8 cellular contexts compared by ENCODE assay signal in the genomic region with DNA sequence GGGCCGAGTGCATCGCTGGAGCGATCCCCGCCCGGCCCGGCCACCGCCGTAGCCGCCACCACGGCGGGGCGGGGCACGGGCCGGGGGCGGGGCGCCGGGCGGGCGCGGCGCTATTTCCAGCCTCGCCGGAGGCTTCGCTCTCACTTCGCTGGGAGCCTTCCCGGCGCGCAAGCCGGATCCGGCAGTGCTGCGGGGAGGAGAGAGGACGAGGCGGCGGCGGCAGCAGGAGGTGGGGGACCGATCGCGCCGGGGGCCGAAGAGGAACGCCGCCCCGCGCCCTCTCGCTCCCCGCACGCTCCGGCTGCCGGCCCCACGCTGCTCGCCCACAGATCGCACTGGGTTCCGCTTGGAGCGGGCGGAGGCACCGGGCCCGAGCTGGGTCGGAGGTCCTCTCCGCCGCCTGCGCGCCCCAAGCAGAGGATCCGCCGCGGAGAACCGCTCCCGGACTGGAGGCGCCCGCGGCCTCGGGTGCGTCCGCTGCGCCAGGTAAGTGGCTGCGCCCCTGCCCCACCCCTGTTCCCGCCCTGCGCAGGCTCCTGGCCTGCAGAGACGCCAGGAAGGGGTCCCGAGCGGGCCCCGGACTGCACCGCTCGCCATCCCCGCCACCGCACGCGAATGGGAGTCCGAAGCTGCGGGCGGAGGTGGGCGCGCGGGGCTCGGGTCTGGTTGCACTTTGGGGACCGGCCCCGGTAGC. TPM values are rescaled to one million over a fixed set of nuclear protein-coding genes. Genes with fewer than 3 reads are reported as not detected.
DNase-seq lines count a peak whose midpoint lies in the region; ATAC-seq and TF ChIP-seq lines count a peak whose summit lies in the region.

Gene CHST8 (plus strand): TSS at position 143 of the 694 bp plus-strand sequence. CDS start 67,309 bp downstream, outside the sequence.

- DNase-seq in H9 (peak; percentile 82), Panc1 (ENCODE audit: low read depth, low spot score) (no peak), prostate gland (ENCODE audit: low spot score) (peak; percentile 49)
- no peak for DNase-seq in stimulated activated naive CD4-positive, alpha-beta T cell treated with Interleukin-2 at 50 U/mL for 16 hours (lab: John Stamatoyannopoulos, UW)

- no peak within 1 kb of the TSS for H3T11ph ChIP-seq in H9 (ENCODE audit: low read length)

- H4K5ac ChIP-seq in H9 (ENCODE audit: insufficient read length, low read depth, low read length) = no peak within 1 kb of the TSS

- H3K56ac ChIP-seq in H9 (ENCODE audit: insufficient read length, low read depth, low read length) = no peak within 1 kb of the TSS

- peak within 1 kb of the TSS; percentile 39 for H3K9ac ChIP-seq in H9 (ENCODE audit: extremely low read depth, insufficient read length, low read length)

- H3K36me3 Mint-ChIP-seq in H9 (ENCODE audit: insufficient read depth in 1 of 3, low read depth in 3 of 3) = no peaks in the 10 kb centered on the region

- H3K36me3 ChIP-seq in Panc1 (ENCODE audit: control insufficient read depth, insufficient read depth, low read length) (no peaks in the 10 kb centered on the region), gastroesophageal sphincter (no peaks in the 10 kb centered on the region), prostate gland (no peaks in the 10 kb centered on the region)

- peak within 1 kb of the TSS; percentile 80 for H3K4me2 ChIP-seq in H9 (ENCODE audit: insufficient read depth, insufficient read length, low read length)

- no peak within 1 kb of the TSS for H4K8ac ChIP-seq in H9 (replicated peaks; ENCODE audit: insufficient read length, low read depth, low read length)

- peaks cover 89% of the 10 kb centered on the region for H3K27me3 Mint-ChIP-seq in H9 (ENCODE audit: low read depth)

- peaks cover 24% of the 10 kb centered on the region; the same call in 1 of the 2 replicates for H3K27me3 ChIP-seq in H9 (ENCODE audit: insufficient read depth, low read length)
- peaks cover 18% of the 10 kb centered on the region for H3K27me3 ChIP-seq in Panc1 (ENCODE audit: control insufficient read depth, insufficient read depth, low read length)
- peaks cover 96% of the 10 kb centered on the region for H3K27me3 ChIP-seq in gastroesophageal sphincter
- H3K27me3 ChIP-seq in prostate gland (replicated peaks; ENCODE audit: insufficient read depth) = peaks cover 3% of the 10 kb centered on the region

- in situ Hi-C loops in Panc1 (cut with HindIII; ENCODE audit: low pct_unique_long_range_greater_than_20kb, low sequenced_read_pairs) = no loop called here

- H2BK5ac ChIP-seq in H9 (ENCODE audit: insufficient read length, low read length) = no peak within 1 kb of the TSS

- H3K79me1 ChIP-seq in H9 (ENCODE audit: insufficient read depth, low read depth, low read length, poor library complexity, severe bottlenecking) = no peaks in the 10 kb centered on the region

- no peak within 1 kb of the TSS for H3K27ac Mint-ChIP-seq in H9

- H3K4me1 ChIP-seq in H9 (ENCODE audit: insufficient read depth, low read length) = peaks cover 5% of the 10 kb centered on the region; the same call in 1 of the 2 replicates
- no peaks in the 10 kb centered on the region for H3K4me1 ChIP-seq in Panc1 (ENCODE audit: control insufficient read depth, insufficient read depth, low read length)
- peaks cover 0 to 24% (median 10%) of the 10 kb centered on the region in 3 donors for H3K4me1 ChIP-seq in gastroesophageal sphincter
- peaks cover 2% of the 10 kb centered on the region for H3K4me1 ChIP-seq in prostate gland (replicated peaks)

- no peak within 1 kb of the TSS for H3K23ac ChIP-seq in H9 (ENCODE audit: insufficient read length, low read depth, low read length)

- H3K9me3 Mint-ChIP-seq in H9 = no peaks in the 10 kb centered on the region

- H2BK120ac ChIP-seq in H9 (ENCODE audit: low read depth, low read length, poor library complexity, severe bottlenecking) = no peak within 1 kb of the TSS

- H2AFZ ChIP-seq in H9 (ENCODE audit: low read length) = no peak within 1 kb of the TSS

- H2AK5ac ChIP-seq in H9 (ENCODE audit: insufficient read length, low read length) = no peak within 1 kb of the TSS

- TF ChIP-seq EP300 in gastroesophageal sphincter (IDR thresholded peaks at IDR 0.05) = no peak

- H3K27ac ChIP-seq in H9 (ENCODE audit: insufficient read length, low read depth, low read length) (no peak within 1 kb of the TSS), Panc1 (ENCODE audit: low read length) (no peak within 1 kb of the TSS), gastroesophageal sphincter (no peak within 1 kb of the TSS), prostate gland (no peak within 1 kb of the TSS)

- no peak within 1 kb of the TSS for H2BK15ac ChIP-seq in H9 (ENCODE audit: low read depth, low read length)

- H3K18ac ChIP-seq in H9 (ENCODE audit: insufficient read length, low read depth, low read length) = no peak within 1 kb of the TSS

- intact Hi-C loops in Panc1 (cut with micrococcal nuclease; ENCODE audit: unreplicated experiment) (no loop called here), prostate gland (cut with DNase I) (no loop called here)

- WGBS in H9 (ENCODE audit: extremely low coverage, insufficient read length, low lambda C conversion rate) = no CpG with 5 or more reads among the region's 96 CpGs
- WGBS in gastroesophageal sphincter (ENCODE audit: low coverage in 1 of 2), 2 donors = no CpG with 5 or more reads among the region's 96 CpGs
- 0% methylated on average over 24 of the region's 96 CpGs for WGBS in prostate gland

- peak within 1 kb of the TSS; percentile 24 for H3K14ac ChIP-seq in H9 (ENCODE audit: insufficient read depth, low read length)

- peak; percentile 52; the same call in 1 of the 2 replicates for ATAC-seq in Panc1
- peak; percentile 55 for ATAC-seq in gastroesophageal sphincter
- no peak for ATAC-seq in GM21528 (IDR thresholded peaks at IDR 0.05; ENCODE audit: low FRiP score, unreplicated experiment)
- no peak for ATAC-seq in HG03565 (IDR thresholded peaks at IDR 0.05; ENCODE audit: unreplicated experiment)
- no peak for ATAC-seq in HG03135 (IDR thresholded peaks at IDR 0.05; ENCODE audit: unreplicated experiment)

- H3K4me1 Mint-ChIP-seq in H9 = peaks cover 18 to 22% of the 10 kb centered on the region in 2 experiments

- H2BK12ac ChIP-seq in H9 (ENCODE audit: insufficient read length, low read depth, low read length) = no peak within 1 kb of the TSS

- H3K9me3 ChIP-seq in H9 (ENCODE audit: control insufficient read depth, low read depth, low read length) (no peaks in the 10 kb centered on the region), Panc1 (ENCODE audit: control insufficient read depth, insufficient read depth, low read depth, low read length) (no peaks in the 10 kb centered on the region), gastroesophageal sphincter (no peaks in the 10 kb centered on the region), prostate gland (no peaks in the 10 kb centered on the region)

- no peaks in the 10 kb centered on the region for H3K79me2 ChIP-seq in H9 (ENCODE audit: insufficient read depth, low read length)

- POLR2A ChIA-PET in Panc1 (lab: Charles Lee) = interaction anchor here (0.6 kb wide), 1 partner anchor 27 kb away, joined by 3 read pairs; no protein-coding TSS in a partner anchor

- no peak within 1 kb of the TSS for H2BK20ac ChIP-seq in H9 (ENCODE audit: low read depth, low read length, poor library complexity, severe bottlenecking)

- CTCF ChIA-PET in Panc1 (lab: Charles Lee) = no interaction called here

- no peak within 1 kb of the TSS for H3K4ac ChIP-seq in H9 (ENCODE audit: low read depth, low read length)

- H4K91ac ChIP-seq in H9 (ENCODE audit: insufficient read length, low read depth, low read length) = no peak within 1 kb of the TSS

- peak in 1 of 2 donors; percentile 47 for TF ChIP-seq POLR2A in gastroesophageal sphincter (IDR thresholded peaks at IDR 0.05)
- peak; percentile 49 for TF ChIP-seq POLR2A in prostate gland (IDR thresholded peaks at IDR 0.05)

- peak within 1 kb of the TSS; percentile 69 to 91 for H3K4me3 Mint-ChIP-seq in H9

- no TSS peak for BruUV-seq in Panc1 (replicated peaks; lab: Mats Ljungman, UMichigan)

- H3K4me3 ChIP-seq in Panc1 (ENCODE audit: low read depth in 2 of 2, low read length in 2 of 2) (no peak within 1 kb of the TSS; a peak in 1 of 4 replicates), gastroesophageal sphincter (peak within 1 kb of the TSS; percentile 18 to 55), prostate gland (peak within 1 kb of the TSS; percentile 37 to 44)

- no peak; the same call in 2 of the 3 replicates for TF ChIP-seq CTCF in H9 (conservative IDR thresholded peaks at IDR 0.05)
- TF ChIP-seq CTCF in Panc1 (IDR thresholded peaks at IDR 0.05) = no peak
- TF ChIP-seq CTCF in gastroesophageal sphincter (IDR thresholded peaks at IDR 0.05) = no peak
- no peak for TF ChIP-seq CTCF in prostate gland (IDR thresholded peaks at IDR 0.05)

- no peaks in the 10 kb centered on the region for H4K20me1 ChIP-seq in H9 (ENCODE audit: control insufficient read depth, insufficient read depth, insufficient read length)

- peaks cover 19% of the 10 kb centered on the region for H3K23me2 ChIP-seq in H9 (ENCODE audit: insufficient read length, low read depth, low read length, poor library complexity, severe bottlenecking)

RNA-seq across cellular contexts. Expression of gene CHST8, which starts in this region (rescaled TPM):
- total RNA-seq in H9 (2021) (4.9 and 5.1 TPM in 2 replicates), Panc1 (2021; ENCODE audit: unreplicated experiment) (0.28 TPM), gastroesophageal sphincter (under 1 TPM in 3 of 4 donors, not detected in 1; 0.16 to 0.66 (median 0.54) TPM), prostate gland (1 to 10 TPM; 1.3 to 2.7 TPM)
- not detected for polyA plus RNA-seq in Panc1 (2012; ENCODE audit: insufficient read length)

Comparison
In these comparisons a context has a peak if more than half of its experiments do, and no peak if none do; other contexts are left out.
1. Peak in ATAC-seq in Panc1; RNA of the gene not detected or under 1 TPM.
2. Peak in ATAC-seq and H3K4me3 ChIP-seq in gastroesophageal sphincter; RNA of the gene not detected or under 1 TPM.
3. DNase-seq: peak in H9 (single experiment) and prostate gland (single experiment); none in Panc1 (single experiment) and stimulated activated naive CD4-positive, alpha-beta T cell treated with Interleukin-2 at 50 U/mL for 16 hours (single experiment).
4. H3K4me3 ChIP-seq: peak in prostate gland (2 of 2); none in Panc1 (0 of 2).